12 cellular contexts compared by ENCODE assay signal in the genomic region with DNA sequence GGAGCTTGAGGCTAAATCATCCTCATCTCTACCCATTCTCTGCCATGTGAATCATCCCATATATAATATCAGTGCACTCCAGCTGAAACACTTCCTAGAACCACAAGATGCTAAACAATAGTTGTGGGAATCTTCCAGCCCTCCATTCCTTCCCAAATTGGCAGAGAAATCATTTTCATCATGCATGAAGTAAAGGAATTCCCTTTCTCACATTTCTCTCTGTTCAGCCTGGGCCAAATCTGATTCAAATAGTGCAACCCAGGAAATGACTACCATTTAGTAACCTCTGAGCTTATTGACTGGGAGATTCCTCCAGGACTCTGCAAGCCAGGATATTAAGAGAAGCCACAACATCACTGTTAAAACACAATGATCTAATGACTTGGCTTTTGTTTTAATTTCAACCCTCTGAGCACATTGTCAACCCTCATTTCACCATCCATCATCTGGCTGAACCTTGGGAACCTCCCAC.
A peak's percentile ranks its signal among the peaks of the same experiment; 100 is the strongest.
DNase-seq lines count a peak whose midpoint lies in the region; ATAC-seq and TF ChIP-seq lines count a peak whose summit lies in the region.
"Had no signal": no experiment of that assay in that cellular context is flagged by ENCODE, and none has a peak within 500 bp of the region (broad histone marks: within the 10 kb centered on the region; RNA-seq: fewer than 3 reads in every experiment).

No MANE protein-coding gene starts in this region.

- H3K36me3 Mint-ChIP-seq in CD8-positive, alpha-beta memory T cell = peaks cover 6 to 15% (median 12%) of the 10 kb centered on the region in 3 donors
- H3K36me3 Mint-ChIP-seq in naive thymus-derived CD8-positive, alpha-beta T cell = peaks cover 12 to 16% (median 13%) of the 10 kb centered on the region in 3 donors
- H3K36me3 Mint-ChIP-seq in osteocyte (ENCODE audit: unreplicated experiment) = peaks cover 16% of the 10 kb centered on the region

- ATAC-seq in naive thymus-derived CD8-positive, alpha-beta T cell = no peak
- ATAC-seq in HG03039 (IDR thresholded peaks at IDR 0.05; ENCODE audit: unreplicated experiment) (no peak), HG03439 (IDR thresholded peaks at IDR 0.05; ENCODE audit: unreplicated experiment) (no peak)
- ATAC-seq: body of pancreas had no signal

- no peaks in the 10 kb centered on the region for H3K9me3 Mint-ChIP-seq in CD8-positive, alpha-beta memory T cell
- H3K9me3 Mint-ChIP-seq in naive thymus-derived CD8-positive, alpha-beta T cell = no peaks in the 10 kb centered on the region
- peaks cover 4% of the 10 kb centered on the region for H3K9me3 Mint-ChIP-seq in osteocyte (ENCODE audit: unreplicated experiment)

- H3K4me3 ChIP-seq in CD8-positive, alpha-beta memory T cell (ENCODE audit: low read length) = no peak overlapping the region
- no peak overlapping the region for H3K4me3 ChIP-seq in epithelial cell of proximal tubule (ENCODE audit: low read depth, low read length)
- H3K4me3 ChIP-seq: body of pancreas, stomach had no signal

- POLR2A ChIA-PET in CD8-positive, alpha-beta memory T cell (lab: Charles Lee) = no interaction called here
- POLR2A ChIA-PET in naive thymus-derived CD8-positive, alpha-beta T cell (lab: Charles Lee) = no interaction called here

- H3K27ac ChIP-seq in CD8-positive, alpha-beta memory T cell (ENCODE audit: low read depth, low read length) = no peak overlapping the region
- H3K27ac ChIP-seq: body of pancreas, stomach had no signal

- no peaks in the 10 kb centered on the region for H3K27me3 ChIP-seq in CD8-positive, alpha-beta memory T cell (ENCODE audit: insufficient read depth, low read length, poor library complexity, severe bottlenecking)
- H3K27me3 ChIP-seq: body of pancreas, stomach had no signal

- H3K27me3 Mint-ChIP-seq in CD8-positive, alpha-beta memory T cell = no peaks in the 10 kb centered on the region
- H3K27me3 Mint-ChIP-seq in naive thymus-derived CD8-positive, alpha-beta T cell = no peaks in the 10 kb centered on the region
- no peaks in the 10 kb centered on the region for H3K27me3 Mint-ChIP-seq in osteocyte (ENCODE audit: unreplicated experiment)

- H3K4me1 ChIP-seq in CD8-positive, alpha-beta memory T cell (ENCODE audit: insufficient read depth, low read length) = no peaks in the 10 kb centered on the region

- no peak for TF ChIP-seq CTCF in epithelial cell of proximal tubule (conservative IDR thresholded peaks at IDR 0.05; ENCODE audit: low read depth, low read length)
- no peak for TF ChIP-seq CTCF in osteocyte (IDR thresholded peaks at IDR 0.05)

- H3K36me3 ChIP-seq in CD8-positive, alpha-beta memory T cell (ENCODE audit: insufficient read depth, low read length) = peaks cover 9% of the 10 kb centered on the region

- no peaks in the 10 kb centered on the region for H3K9me3 ChIP-seq in CD8-positive, alpha-beta memory T cell (ENCODE audit: low read length)
- H3K9me3 ChIP-seq: body of pancreas, stomach had no signal

- H3K4me1 Mint-ChIP-seq in CD8-positive, alpha-beta memory T cell = peaks cover 4 to 16% (median 4%) of the 10 kb centered on the region in 3 donors
- peaks cover 0 to 8% (median 6%) of the 10 kb centered on the region in 4 donors for H3K4me1 Mint-ChIP-seq in naive thymus-derived CD8-positive, alpha-beta T cell
- H3K4me1 Mint-ChIP-seq in osteocyte (ENCODE audit: unreplicated experiment) = peaks cover 5% of the 10 kb centered on the region

- no peak for DNase-seq in CD8-positive, alpha-beta memory T cell
- peak; percentile 87 for DNase-seq in NCI-H226
- DNase-seq in epithelial cell of proximal tubule (ENCODE audit: low read depth) = peak; percentile 18
- DNase-seq in naive thymus-derived CD8-positive, alpha-beta T cell = no peak
- no peak for DNase-seq in osteocyte (ENCODE audit: extremely low spot score, unreplicated experiment)
- no peak for DNase-seq in C1 segment of cervical spinal cord (lab: John Stamatoyannopoulos, UW)
- DNase-seq: activated CD4-positive, alpha-beta T cell treated with anti-CD3 and anti-CD28 coated beads, Interleukin-2, amount 50 U/mL, for 48 hours; stimulated activated CD4-positive, alpha-beta T cell treated with anti-CD3 and anti-CD28 coated beads, Interleukin-2, amount 100 ng/mL, for 24 hours; stomach had no signal

- peak overlapping the region in 5 of 8 donors; percentile 1 to 61 (median 52) for H3K27ac Mint-ChIP-seq in CD8-positive, alpha-beta memory T cell
- peak overlapping the region in 9 of 10 donors; percentile 14 to 74 (median 37) for H3K27ac Mint-ChIP-seq in naive thymus-derived CD8-positive, alpha-beta T cell
- no peak overlapping the region for H3K27ac Mint-ChIP-seq in osteocyte (ENCODE audit: unreplicated experiment)

- CTCF ChIA-PET in CD8-positive, alpha-beta memory T cell (lab: Charles Lee) = no interaction called here

- no peak overlapping the region for H3K4me3 Mint-ChIP-seq in CD8-positive, alpha-beta memory T cell
- H3K4me3 Mint-ChIP-seq in naive thymus-derived CD8-positive, alpha-beta T cell = no peak overlapping the region
- no peak overlapping the region for H3K4me3 Mint-ChIP-seq in osteocyte (ENCODE audit: unreplicated experiment)

Comparison
In these comparisons a context has a peak if more than half of its experiments do, and no peak if none do; other contexts are left out.
1. DNase-seq: peak in NCI-H226 (single experiment) and epithelial cell of proximal tubule (single experiment); none in CD8-positive, alpha-beta memory T cell (0 of 5), naive thymus-derived CD8-positive, alpha-beta T cell (0 of 10), osteocyte (single experiment) and C1 segment of cervical spinal cord (0 of 14).